8 cellular contexts compared by ENCODE assay signal in genomic region chr4:26076000-26076587, GRCh38.
DNase-seq lines count a peak whose midpoint lies in the region; ATAC-seq and TF ChIP-seq lines count a peak whose summit lies in the region.

No MANE protein-coding gene starts in this region.

- peak; percentile 66 for DNase-seq in stimulated activated CD4-positive, alpha-beta T cell treated with anti-CD3 and anti-CD28 coated beads, Interleukin-15, amount 100 ng/mL, for 24 hours
- no peak for DNase-seq in stimulated activated CD4-positive, alpha-beta T cell treated with anti-CD3 and anti-CD28 coated beads, Interleukin-4, amount 100 ng/mL, for 1 hour
- DNase-seq in activated CD8-positive, alpha-beta T cell treated with anti-CD3 and anti-CD28 coated beads, Interleukin-2, amount 10 ng/mL, durations not matched to agents 7 days and 5 days: peak; percentile 74
- DNase-seq in lower lobe of right lung: no peak
- DNase-seq in NCI-H226: no peak
- no peak for DNase-seq in hippocampal formation (lab: John Stamatoyannopoulos, UW)
- DNase-seq in SW480 (ENCODE audit: low spot score): no peak

- peaks cover 45% of the 10 kb centered on the region for H3K4me1 Mint-ChIP-seq in activated CD8-positive, alpha-beta T cell treated with anti-CD3 and anti-CD28 coated beads, Interleukin-2, amount 10 ng/mL, durations not matched to agents 7 days and 5 days (ENCODE audit: low read depth)

- H3K9me3 Mint-ChIP-seq in activated CD8-positive, alpha-beta T cell treated with anti-CD3 and anti-CD28 coated beads, Interleukin-2, amount 10 ng/mL, durations not matched to agents 7 days and 5 days (ENCODE audit: insufficient read depth): peaks cover 29% of the 10 kb centered on the region

- no peaks in the 10 kb centered on the region for H3K27me3 Mint-ChIP-seq in activated CD8-positive, alpha-beta T cell treated with anti-CD3 and anti-CD28 coated beads, Interleukin-2, amount 10 ng/mL, durations not matched to agents 7 days and 5 days (ENCODE audit: low read depth)

- peak overlapping the region; percentile 74 for H3K27ac ChIP-seq in lower lobe of right lung

- H3K27me3 ChIP-seq in lower lobe of right lung (ENCODE audit: low read depth): no peaks in the 10 kb centered on the region

- peaks cover 25% of the 10 kb centered on the region for H3K4me1 ChIP-seq in lower lobe of right lung

- peak overlapping the region; percentile 62 for H3K27ac Mint-ChIP-seq in activated CD8-positive, alpha-beta T cell treated with anti-CD3 and anti-CD28 coated beads, Interleukin-2, amount 10 ng/mL, durations not matched to agents 7 days and 5 days

- POLR2A ChIA-PET in activated CD8-positive, alpha-beta T cell treated with anti-CD3 and anti-CD28 coated beads, Interleukin-2, amount 10 ng/mL, durations not matched to agents 7 days and 5 days (lab: Charles Lee): interaction anchor here (0.6 to 1.3 kb wide), 3 partner anchors 12 to 243 kb away, joined by 3 to 4 read pairs (median 4); no protein-coding TSS in a partner anchor

- CTCF ChIA-PET in activated CD8-positive, alpha-beta T cell treated with anti-CD3 and anti-CD28 coated beads, Interleukin-2, amount 10 ng/mL, durations not matched to agents 7 days and 5 days (lab: Charles Lee): interaction anchor here (0.6 to 2.4 kb wide), 11 partner anchors 9 to 249 kb away, joined by 3 to 14 read pairs (median 4); no protein-coding TSS in a partner anchor

- no peak for TF ChIP-seq CTCF in lower lobe of right lung (IDR thresholded peaks at IDR 0.05)

- no peaks in the 10 kb centered on the region for H3K9me3 ChIP-seq in lower lobe of right lung

- ATAC-seq in HG03175 (IDR thresholded peaks at IDR 0.05; ENCODE audit: unreplicated experiment): peak; percentile 79
- peak; percentile 80 for ATAC-seq in activated CD8-positive, alpha-beta T cell treated with anti-CD3 and anti-CD28 coated beads, Interleukin-2, amount 10 ng/mL, durations not matched to agents 7 days and 5 days
- ATAC-seq in lower lobe of right lung: peak; percentile 68 to 83

- H3K36me3 Mint-ChIP-seq in activated CD8-positive, alpha-beta T cell treated with anti-CD3 and anti-CD28 coated beads, Interleukin-2, amount 10 ng/mL, durations not matched to agents 7 days and 5 days (ENCODE audit: low read depth): peaks cover 34% of the 10 kb centered on the region

- peak overlapping the region; percentile 22 for H3K4me3 Mint-ChIP-seq in activated CD8-positive, alpha-beta T cell treated with anti-CD3 and anti-CD28 coated beads, Interleukin-2, amount 10 ng/mL, durations not matched to agents 7 days and 5 days

- intact Hi-C loops in lower lobe of right lung (cut with DNase I): no loop called here

- H3K36me3 ChIP-seq in lower lobe of right lung: no peaks in the 10 kb centered on the region

- no peak overlapping the region for H3K4me3 ChIP-seq in lower lobe of right lung

Comparison
In these comparisons a context has a peak if more than half of its experiments do, and no peak if none do; other contexts are left out.
1. DNase-seq: peak in stimulated activated CD4-positive, alpha-beta T cell treated with anti-CD3 and anti-CD28 coated beads, Interleukin-15, amount 100 ng/mL, for 24 hours (single experiment) and activated CD8-positive, alpha-beta T cell treated with anti-CD3 and anti-CD28 coated beads, Interleukin-2, amount 10 ng/mL, durations not matched to agents 7 days and 5 days (single experiment); none in stimulated activated CD4-positive, alpha-beta T cell treated with anti-CD3 and anti-CD28 coated beads, Interleukin-4, amount 100 ng/mL, for 1 hour (single experiment), lower lobe of right lung (single experiment), NCI-H226 (single experiment), hippocampal formation (0 of 2) and SW480 (single experiment).
2. Peak in every context shown above with its lines, with median percentiles within 50 percentile points of each other: ATAC-seq.